In the genomic region with DNA sequence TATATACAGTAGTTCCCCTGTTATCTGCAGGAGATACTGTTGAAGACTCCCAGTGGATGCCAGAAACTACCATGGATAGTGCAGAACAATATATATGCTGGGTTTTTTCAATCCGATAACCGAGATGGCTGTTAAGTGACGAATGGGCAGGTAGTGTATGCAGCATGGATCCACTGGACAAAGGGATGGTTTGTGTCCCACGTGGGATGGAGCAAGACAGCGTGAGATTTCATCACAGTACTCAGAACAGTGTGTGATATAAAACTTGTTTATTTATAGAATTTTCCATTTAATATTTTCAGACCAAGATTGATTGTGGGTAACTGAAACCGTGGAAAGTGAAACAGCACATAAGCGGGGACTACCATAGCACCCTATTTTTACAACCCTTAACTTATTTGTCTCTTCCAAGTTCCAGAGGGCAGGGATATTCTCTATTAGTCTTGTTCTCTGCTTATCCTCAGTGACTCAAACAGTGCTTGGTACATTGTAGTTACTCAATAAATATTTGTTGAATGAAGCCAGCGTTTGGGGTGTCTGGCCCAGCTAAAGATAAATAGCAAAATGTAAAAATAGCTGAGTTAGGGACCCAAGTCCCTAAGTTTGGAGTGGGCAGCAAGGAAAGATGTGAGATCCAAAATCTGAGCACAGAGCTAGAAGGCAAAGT, we compare ENCODE assay signal across 22 cellular contexts.
"Had no signal": no experiment of that assay in that cellular context is flagged by ENCODE, and none has a peak within 500 bp of the region (broad histone marks: within the 10 kb centered on the region; RNA-seq: fewer than 3 reads in every experiment).

No MANE protein-coding gene starts in this region.

- H3K4me1 Mint-ChIP-seq: neural crest cell had no signal

- H3K27me3 Mint-ChIP-seq: activated naive CD8-positive, alpha-beta T cell; dendritic cell treated with granulocyte-macrophage colony-stimulating factor and Interleukin-4, amounts not matched to agents 40 ng/mL and 50 ng/mL, for 4 days; naive B cell had no signal

- H3K27me3 ChIP-seq: cardiac muscle cell, stomach had no signal

- H3K27ac Mint-ChIP-seq: activated naive CD8-positive, alpha-beta T cell; dendritic cell treated with granulocyte-macrophage colony-stimulating factor and Interleukin-4, amounts not matched to agents 40 ng/mL and 50 ng/mL, for 4 days had no signal

- H3K27ac ChIP-seq: cardiac muscle cell, prostate gland, stomach had no signal

- H3K4me3 Mint-ChIP-seq: activated naive CD8-positive, alpha-beta T cell; dendritic cell treated with granulocyte-macrophage colony-stimulating factor and Interleukin-4, amounts not matched to agents 40 ng/mL and 50 ng/mL, for 4 days; naive B cell; neural crest cell had no signal

- H3K4me3 ChIP-seq: cardiac muscle cell, lung, mucosa of descending colon, prostate gland, stomach had no signal

- DNase-seq: activated CD8-positive, alpha-beta memory T cell treated with anti-CD3 and anti-CD28 coated beads for 24 hours; activated CD8-positive, alpha-beta memory T cell treated with anti-CD3 and anti-CD28 coated beads, Interleukin-2, amount 50 U/mL, for 48 hours; activated gamma-delta T cell; activated T-cell treated with anti-CD3 and anti-CD28 coated beads, Interleukin-2, amount 50 U/mL, for 48 hours; amygdala; effector CD8-positive, alpha-beta T cell; hypothalamus; kidney; mucosa of descending colon; naive B cell; right cardiac atrium; small intestine; stimulated activated CD4-positive, alpha-beta T cell treated with anti-CD3 and anti-CD28 coated beads, Interleukin-4, amount 100 ng/mL, for 1 hour; stomach had no signal

- H3K36me3 ChIP-seq: cardiac muscle cell, prostate gland had no signal

- H3K4me1 ChIP-seq: prostate gland, stomach had no signal

- H3K9me3 ChIP-seq: mucosa of descending colon, prostate gland, stomach had no signal

- H3K9me3 Mint-ChIP-seq: dendritic cell treated with granulocyte-macrophage colony-stimulating factor and Interleukin-4, amounts not matched to agents 40 ng/mL and 50 ng/mL, for 4 days had no signal

- ATAC-seq: esophagus mucosa, left lobe of liver, mucosa of descending colon, right cardiac atrium had no signal
